ENCODE assay signal across 19 cellular contexts in the genomic region with DNA sequence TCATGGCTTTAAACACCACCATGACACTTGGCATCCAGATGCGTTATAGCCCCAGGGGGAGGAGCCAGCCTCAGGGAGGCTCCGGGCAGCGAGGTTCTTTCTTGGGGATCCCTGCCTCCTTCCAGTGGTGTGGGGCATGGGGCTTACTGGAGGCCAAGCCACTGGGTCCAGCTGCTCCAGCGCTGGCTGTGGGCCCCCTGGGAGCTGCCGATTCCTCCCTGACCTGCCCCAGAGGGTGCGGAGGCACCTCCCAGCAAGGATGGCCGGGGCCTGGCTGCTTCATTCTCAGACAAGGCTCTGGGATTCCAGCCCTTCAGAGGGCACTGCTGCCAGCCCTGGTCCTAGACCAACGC.
DNase-seq lines count a peak whose midpoint lies in the region; ATAC-seq and TF ChIP-seq lines count a peak whose summit lies in the region.
"Had no signal": no experiment of that assay in that cellular context is flagged by ENCODE, and none has a peak within 500 bp of the region (broad histone marks: within the 10 kb centered on the region; RNA-seq: fewer than 3 reads in every experiment).

No MANE protein-coding gene starts in this region.

- no peak overlapping the region for H3K4me3 Mint-ChIP-seq in H9
- H3K4me3 Mint-ChIP-seq: naive thymus-derived CD4-positive, alpha-beta T cell; T-cell had no signal

- ATAC-seq in HG03097 (IDR thresholded peaks at IDR 0.05; ENCODE audit: low FRiP score, unreplicated experiment), result no peak
- ATAC-seq: naive thymus-derived CD4-positive, alpha-beta T cell; T-cell had no signal

- H3K14ac ChIP-seq in H9 (ENCODE audit: insufficient read depth, low read length), result peak overlapping the region; percentile 20; the same call in 1 of the 2 replicates

- H2AK5ac ChIP-seq in H9 (ENCODE audit: insufficient read length, low read length), result no peak overlapping the region

- H3K23ac ChIP-seq in H9 (ENCODE audit: insufficient read length, low read depth, low read length), result no peak overlapping the region

- no peak overlapping the region for H3K18ac ChIP-seq in H9 (ENCODE audit: insufficient read length, low read depth, low read length)

- H3K9me2 ChIP-seq in Karpas-422 (replicated peaks; ENCODE audit: insufficient read depth, low read length), result no peaks in the 10 kb centered on the region

- H4K5ac ChIP-seq in H9 (ENCODE audit: insufficient read length, low read depth, low read length), result no peak overlapping the region

- H3K27ac Mint-ChIP-seq in H9, result no peak overlapping the region
- H3K27ac Mint-ChIP-seq: naive thymus-derived CD4-positive, alpha-beta T cell; T-cell had no signal

- H4K91ac ChIP-seq in H9 (ENCODE audit: insufficient read length, low read depth, low read length), result no peak overlapping the region

- no CpG with 5 or more reads among the region's 8 CpGs for WGBS in H9 (ENCODE audit: extremely low coverage, insufficient read length, low lambda C conversion rate)

- H2AFZ ChIP-seq in H9 (ENCODE audit: low read length) (no peak overlapping the region), Karpas-422 (ENCODE audit: low read length) (no peak overlapping the region)

- no peak overlapping the region for H3T11ph ChIP-seq in H9 (ENCODE audit: low read length)

- H3K4me3 ChIP-seq in coronary artery (no peak overlapping the region), muscle layer of colon (ENCODE audit: low read depth in 1 of 2, low read length in 2 of 2) (no peak overlapping the region), tibial artery (no peak overlapping the region), Karpas-422 (ENCODE audit: low read length) (no peak overlapping the region)
- H3K4me3 ChIP-seq: colonic mucosa, K562, lung had no signal

- no peaks in the 10 kb centered on the region for H3K79me2 ChIP-seq in H9 (ENCODE audit: insufficient read depth, low read length)
- H3K79me2 ChIP-seq in Karpas-422 (ENCODE audit: low read length), result no peaks in the 10 kb centered on the region

- H3K9me3 Mint-ChIP-seq in H9, result no peaks in the 10 kb centered on the region
- H3K9me3 Mint-ChIP-seq: naive thymus-derived CD4-positive, alpha-beta T cell; T-cell had no signal

- no peaks in the 10 kb centered on the region; the same call in 1 of the 2 replicates for H3K4me1 ChIP-seq in H9 (ENCODE audit: insufficient read depth, low read length)
- peaks cover 44% of the 10 kb centered on the region for H3K4me1 ChIP-seq in muscle layer of colon (ENCODE audit: insufficient read depth, low read length)
- peaks cover 11 to 78% (median 65%) of the 10 kb centered on the region in 4 donors for H3K4me1 ChIP-seq in tibial artery
- no peaks in the 10 kb centered on the region for H3K4me1 ChIP-seq in Karpas-422 (ENCODE audit: low read length)
- H3K4me1 ChIP-seq: colonic mucosa had no signal

- no peak overlapping the region for H2BK5ac ChIP-seq in H9 (ENCODE audit: insufficient read length, low read length)

- TF ChIP-seq CTCF in H9 (conservative IDR thresholded peaks at IDR 0.05), result no peak
- no peak for TF ChIP-seq CTCF in coronary artery (IDR thresholded peaks at IDR 0.05)
- no peak for TF ChIP-seq CTCF in tibial artery (IDR thresholded peaks at IDR 0.05)

- H4K8ac ChIP-seq in H9 (replicated peaks; ENCODE audit: insufficient read length, low read depth, low read length), result no peak overlapping the region

- H2BK120ac ChIP-seq in H9 (ENCODE audit: low read depth, low read length, poor library complexity, severe bottlenecking), result no peak overlapping the region

- no peak overlapping the region for H2BK20ac ChIP-seq in H9 (ENCODE audit: low read depth, low read length, poor library complexity, severe bottlenecking)

- H3K27me3 Mint-ChIP-seq in H9 (ENCODE audit: low read depth), result peaks cover 10% of the 10 kb centered on the region
- H3K27me3 Mint-ChIP-seq: T-cell had no signal

- H4K20me1 ChIP-seq in H9 (ENCODE audit: control insufficient read depth, insufficient read depth, insufficient read length) (no peaks in the 10 kb centered on the region), Karpas-422 (ENCODE audit: insufficient read depth, low read depth, low read length) (no peaks in the 10 kb centered on the region)

- peaks cover 24 to 42% of the 10 kb centered on the region in 2 experiments for H3K4me1 Mint-ChIP-seq in H9

- no peaks in the 10 kb centered on the region for H3K79me1 ChIP-seq in H9 (ENCODE audit: insufficient read depth, low read depth, low read length, poor library complexity, severe bottlenecking)

- H3K27me3 ChIP-seq in H9 (ENCODE audit: insufficient read depth, low read length), result no peaks in the 10 kb centered on the region; the same call in 1 of the 2 replicates
- no peaks in the 10 kb centered on the region for H3K27me3 ChIP-seq in muscle layer of colon (ENCODE audit: control insufficient read depth in 1 of 2, insufficient read depth in 2 of 2, low read length in 2 of 2)
- H3K27me3 ChIP-seq in tibial artery, result no peaks in the 10 kb centered on the region
- no peaks in the 10 kb centered on the region for H3K27me3 ChIP-seq in Karpas-422 (ENCODE audit: low read length)
- H3K27me3 ChIP-seq: colonic mucosa had no signal

- H3K4me2 ChIP-seq in H9 (ENCODE audit: insufficient read depth, insufficient read length, low read length) (no peak overlapping the region), Karpas-422 (ENCODE audit: low read depth, low read length, poor library complexity, severe bottlenecking) (no peak overlapping the region)

- H3K9ac ChIP-seq in H9 (ENCODE audit: extremely low read depth, insufficient read length, low read length) (no peak overlapping the region), muscle layer of colon (ENCODE audit: low read length) (no peak overlapping the region), Karpas-422 (ENCODE audit: low read length) (no peak overlapping the region)

- peaks cover 0 to 6% (median 5%) of the 10 kb centered on the region in 3 experiments; a peak in 2 of 7 replicates for H3K36me3 Mint-ChIP-seq in H9 (ENCODE audit: insufficient read depth in 1 of 3, low read depth in 3 of 3)

- H2BK12ac ChIP-seq in H9 (ENCODE audit: insufficient read length, low read depth, low read length), result no peak overlapping the region

- H3K9me3 ChIP-seq in H9 (ENCODE audit: control insufficient read depth, low read depth, low read length) (no peaks in the 10 kb centered on the region), muscle layer of colon (ENCODE audit: low read length) (no peaks in the 10 kb centered on the region), tibial artery (no peaks in the 10 kb centered on the region), Karpas-422 (ENCODE audit: low read length) (no peaks in the 10 kb centered on the region)
- H3K9me3 ChIP-seq: colonic mucosa had no signal

- no peak overlapping the region for H2BK15ac ChIP-seq in H9 (ENCODE audit: low read depth, low read length)

- H3K27ac ChIP-seq in H9 (ENCODE audit: insufficient read length, low read depth, low read length) (no peak overlapping the region), coronary artery (peak overlapping the region; percentile 90), muscle layer of colon (ENCODE audit: low read depth, low read length) (peak overlapping the region; percentile 58), tibial artery (peak overlapping the region; percentile 87 to 88), Karpas-422 (ENCODE audit: low read length) (no peak overlapping the region)
- H3K27ac ChIP-seq: colonic mucosa had no signal

- H3K36me3 ChIP-seq in muscle layer of colon (ENCODE audit: insufficient read depth, low read length) (no peaks in the 10 kb centered on the region), tibial artery (peaks cover 0 to 7% (median 0%) of the 10 kb centered on the region in 3 donors), Karpas-422 (ENCODE audit: insufficient read depth, low read length) (no peaks in the 10 kb centered on the region)
- H3K36me3 ChIP-seq: colonic mucosa had no signal

- no peaks in the 10 kb centered on the region for H3K23me2 ChIP-seq in H9 (ENCODE audit: insufficient read length, low read depth, low read length, poor library complexity, severe bottlenecking)

- H3K56ac ChIP-seq in H9 (ENCODE audit: insufficient read length, low read depth, low read length), result no peak overlapping the region

- DNase-seq in H9 (no peak), coronary artery (ENCODE audit: low spot score) (no peak), tibial artery (no peak), NCI-H524 (lab: John Stamatoyannopoulos, UW) (no peak), LoVo (ENCODE audit: low spot score) (no peak), Karpas-422 (no peak)
- DNase-seq: activated naive CD4-positive, alpha-beta T cell treated with anti-CD3 and anti-CD28 coated beads, Interleukin-2, amount 50 U/mL, for 16 hours; activated T-cell treated with anti-CD3 and anti-CD28 coated beads, Interleukin-2, amount 50 U/mL, for 1 hour; colonic mucosa; COR-L47; naive thymus-derived CD4-positive, alpha-beta T cell; NCI-H2029 treated with DMSO at 0.1 percent for 48 hours; RPMI8226; stimulated activated CD4-positive, alpha-beta T cell treated with anti-CD3 and anti-CD28 coated beads, Interleukin-12 subunit alpha, Interleukin-12 subunit beta, amount 100 ng/mL, for 4 hours; T-cell had no signal

- intact Hi-C loops in tibial artery (cut with DNase I; ENCODE audit: low total_unique reads), result no loop called here

- no peak overlapping the region for H3K4ac ChIP-seq in H9 (ENCODE audit: low read depth, low read length)

Comparison
In these comparisons a context has a peak if more than half of its experiments do, and no peak if none do; other contexts are left out.
1. H3K27ac ChIP-seq: peak in coronary artery (2 of 2), muscle layer of colon (single experiment) and tibial artery (2 of 2); none in H9 (single experiment) and Karpas-422 (single experiment).